1 cellular context compared by ENCODE assay signal in genomic region chr19:39795001-39795400, GRCh38.
A peak's percentile ranks its signal among the peaks of the same experiment; 100 is the strongest.
TF ChIP-seq lines count a peak whose summit lies in the region.

No MANE protein-coding gene starts in this region.

TF ChIP-seq in GM12878, 131 proteins besides CTCF, POLR2A, EP300 and RAD21 (continued from another document):
- TF ChIP-seq ZNF384 (IDR thresholded peaks at IDR 0.05; ENCODE audit: borderline replicate concordance, low read depth, low read length) (no peak), CBFB (IDR thresholded peaks at IDR 0.05; ENCODE audit: low read depth) (0 out of 2 replicates have a peak, but pooled peaks have one; percentile 36), HSF1 (IDR thresholded peaks at IDR 0.05; ENCODE audit: low read depth, low read length) (no peak), EGR1 (IDR thresholded peaks at IDR 0.05; ENCODE audit: borderline replicate concordance in 1 of 2, low read depth in 2 of 2, low read length in 2 of 2) (peak in 1 of 2 experiments; percentile 31; a peak in 1 of 3 replicates), BCL3 (IDR thresholded peaks at IDR 0.05; ENCODE audit: borderline replicate concordance, insufficient read depth, low read depth, low read length, poor library complexity, severe bottlenecking) (no peak), WRNIP1 (IDR thresholded peaks at IDR 0.05; ENCODE audit: borderline replicate concordance, low read depth, low read length) (no peak), ZZZ3 (IDR thresholded peaks at IDR 0.05; ENCODE audit: control insufficient read depth, insufficient read length, low read depth) (no peak), EZH2 (IDR thresholded peaks at IDR 0.05; ENCODE audit: borderline replicate concordance, control insufficient read depth, low read depth, low read length) (no peak), NKRF (conservative IDR thresholded peaks at IDR 0.05) (no peak), TCF7 (IDR thresholded peaks at IDR 0.05; ENCODE audit: borderline replicate concordance) (no peak)
